Comparison of ENCODE assay signal across 8 cellular contexts in the genomic region with DNA sequence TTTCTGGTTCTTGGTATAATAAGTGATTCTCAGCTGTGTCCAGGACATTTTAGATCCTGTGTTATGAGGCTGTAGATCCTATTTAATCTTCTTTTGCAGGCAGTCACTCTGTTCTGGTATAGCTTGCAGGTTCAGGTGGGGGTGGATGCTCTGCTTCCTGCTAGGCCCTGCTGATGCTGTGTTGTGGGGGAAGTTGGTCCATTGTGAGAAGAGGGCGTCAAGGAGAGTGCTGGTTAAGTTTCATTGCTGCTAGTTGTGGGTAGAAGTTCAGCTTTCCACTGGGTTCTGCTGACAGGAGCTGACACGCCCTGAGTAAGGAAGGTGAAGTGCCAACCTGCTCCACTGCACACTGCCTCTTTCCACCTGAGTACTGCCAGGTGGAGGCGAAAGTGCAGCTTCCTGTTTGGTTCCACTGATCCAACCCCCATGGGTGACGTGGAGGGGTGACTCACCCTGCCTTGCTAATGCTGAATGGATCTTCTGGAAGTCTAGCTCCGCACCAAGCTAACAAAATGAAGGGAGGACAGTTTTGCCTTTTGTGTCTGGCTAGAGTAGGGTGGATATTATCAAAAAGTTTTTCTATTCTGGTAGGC. TPM values are rescaled to one million over a fixed set of nuclear protein-coding genes. Genes with fewer than 3 reads are reported as not detected.
A peak's percentile ranks its signal among the peaks of the same experiment; 100 is the strongest.
DNase-seq lines count a peak whose midpoint lies in the region; ATAC-seq, FAIRE-seq and TF ChIP-seq lines count a peak whose summit lies in the region.

No MANE protein-coding gene starts in this region.

- TF ChIP-seq POLR2A in H1 (IDR thresholded peaks at IDR 0.05; ENCODE audit: control extremely low read depth in 1 of 2, low read depth in 2 of 2, low read length in 2 of 2): no peak

- H3K56ac ChIP-seq in H1 (replicated peaks; ENCODE audit: insufficient read length, low read depth, low read length): no peak overlapping the region

- no peaks in the 10 kb centered on the region for H3K79me2 ChIP-seq in H1 (ENCODE audit: control insufficient read depth in 1 of 2, insufficient read depth in 2 of 2, low read length in 2 of 2)

- no peak overlapping the region for H3K4me2 ChIP-seq in H1 (ENCODE audit: insufficient read depth in 1 of 2, low read depth in 2 of 2, low read length in 2 of 2)

- DNase-seq in CD4-positive, alpha-beta T cell: peak; percentile 23 to 74 (median 64)
- DNase-seq in activated B cell treated with CpG ODN at 0.5 μM for 24 hours (no peak), H1 (ENCODE audit: low read depth in 1 of 2, low spot score in 2 of 2) (no peak), NCI-H526 treated with DMSO at 0.1 percent for 48 hours (lab: John Stamatoyannopoulos, UW) (no peak), DMS79 (lab: John Stamatoyannopoulos, UW) (no peak), NCI-H146 treated with DMSO at 0.1 percent for 48 hours (lab: John Stamatoyannopoulos, UW; ENCODE audit: unreplicated experiment) (no peak)
- peak; percentile 33 to 58 for DNase-seq in stimulated activated CD8-positive, alpha-beta memory T cell treated with anti-CD3 and anti-CD28 coated beads, Interleukin-7, amount 100 ng/mL, for 4 hours (ENCODE audit: low read depth in 2 of 2)

- H3K36me3 ChIP-seq in H1 (ENCODE audit: control insufficient read depth in 2 of 4, insufficient read depth in 4 of 4, low read length in 3 of 4): no peaks in the 10 kb centered on the region

- CTCF ChIA-PET in CD4-positive, alpha-beta T cell (lab: Charles Lee): interaction anchor here (1.1 to 1.4 kb wide), 2 partner anchors 15 to 44 kb away, joined by 3 to 7 read pairs; a partner anchor contains a TSS
- CTCF ChIA-PET in activated B cell treated with CpG ODN at 0.5 μM for 24 hours (lab: Charles Lee): interaction anchor here (0.8 kb wide), 1 partner anchor 15 kb away, joined by 3 read pairs; no protein-coding TSS in a partner anchor
- CTCF ChIA-PET in H1 (lab: Charles Lee; ENCODE audit: partially characterized antibody): interaction anchor here (0.5 to 1.6 kb wide), 4 partner anchors 14 to 298 kb away, joined by 3 to 14 read pairs (median 3); no protein-coding TSS in a partner anchor

- H3K23ac ChIP-seq in H1 (ENCODE audit: insufficient read length): no peak overlapping the region

- no peak for TF ChIP-seq CTCF in CD4-positive, alpha-beta T cell (IDR thresholded peaks at IDR 0.05)
- TF ChIP-seq CTCF in activated B cell treated with CpG ODN at 0.5 μM for 24 hours (IDR thresholded peaks at IDR 0.05): no peak
- TF ChIP-seq CTCF in H1 (IDR thresholded peaks at IDR 0.05; ENCODE audit: control extremely low read depth in 1 of 3, insufficient read depth in 1 of 3, low read depth in 1 of 3, low read length in 3 of 3): no peak

- no peak overlapping the region for H2AFZ ChIP-seq in H1 (ENCODE audit: low read length)

- H3K23me2 ChIP-seq in H1 (ENCODE audit: low read depth, low read length): no peaks in the 10 kb centered on the region

- H3K4me1 Mint-ChIP-seq in CD4-positive, alpha-beta T cell (ENCODE audit: low read depth): peaks cover 31% of the 10 kb centered on the region
- H3K4me1 Mint-ChIP-seq in activated B cell treated with CpG ODN at 0.5 μM for 24 hours: peaks cover 9% of the 10 kb centered on the region

- H2BK15ac ChIP-seq in H1 (ENCODE audit: low read length): 0 out of 2 replicates have a peak overlapping the region, but pooled peaks have one; percentile 41

- H3K18ac ChIP-seq in H1 (ENCODE audit: extremely low read depth, low read length): no peak overlapping the region

- no peak for TF ChIP-seq EP300 in H1 (IDR thresholded peaks at IDR 0.05; ENCODE audit: borderline replicate concordance in 1 of 2, low read depth in 2 of 2, low read length in 2 of 2)

- H3K4ac ChIP-seq in H1 (replicated peaks; ENCODE audit: insufficient read length, low read depth, low read length): no peak overlapping the region

- H4K91ac ChIP-seq in H1 (replicated peaks; ENCODE audit: insufficient read length, low read length): no peak overlapping the region

- no peaks in the 10 kb centered on the region for H4K20me1 ChIP-seq in H1 (replicated peaks in 1 of 2; ENCODE audit: control insufficient read depth in 1 of 2, insufficient read depth in 2 of 2, low read length in 2 of 2)

- no peak for FAIRE-seq in H1 (lab: Jason Lieb, UNC)

- no peak overlapping the region for H2BK120ac ChIP-seq in H1 (replicated peaks; ENCODE audit: low read depth, low read length)

- H3K4me3 ChIP-seq in H1 (ENCODE audit: extremely low read depth in 1 of 4, insufficient read depth in 2 of 4, low read depth in 3 of 4, low read length in 4 of 4): no peak overlapping the region

- H3K79me1 ChIP-seq in H1 (ENCODE audit: low read depth, low read length): no peaks in the 10 kb centered on the region

- no peaks in the 10 kb centered on the region for H3K27me3 Mint-ChIP-seq in CD4-positive, alpha-beta T cell
- no peaks in the 10 kb centered on the region for H3K27me3 Mint-ChIP-seq in activated B cell treated with CpG ODN at 0.5 μM for 24 hours

- H3K27me3 ChIP-seq in CD4-positive, alpha-beta T cell (ENCODE audit: control insufficient read depth, insufficient read depth, low read length): no peaks in the 10 kb centered on the region
- no peaks in the 10 kb centered on the region for H3K27me3 ChIP-seq in H1 (replicated peaks in 1 of 4; ENCODE audit: control insufficient read depth in 3 of 4, extremely low read depth in 1 of 4, insufficient read depth in 3 of 4, low read length in 3 of 4)

- H3K9ac ChIP-seq in H1 (replicated peaks in 1 of 4; ENCODE audit: extremely low read depth in 1 of 4, low read depth in 3 of 4, low read length in 3 of 4): no peak overlapping the region; a peak in 1 of 7 replicates

- 83% methylated on average over 5 of the region's 5 CpGs; no CpG with 5 or more reads in 1 of the 2 experiments for WGBS in H1 (ENCODE audit: extremely low coverage in 1 of 2, insufficient coverage in 1 of 2, insufficient read length in 1 of 2, insufficient replicate concordance in 2 of 2, low coverage in 1 of 2, low lambda C conversion rate in 2 of 2, missing lambda C conversion rate in 1 of 2), 2 experiments

- H3K14ac ChIP-seq in H1 (ENCODE audit: insufficient read length): no peak overlapping the region

- 0 out of 2 replicates have a peak overlapping the region, but pooled peaks have one; percentile 9 for H2BK12ac ChIP-seq in H1 (ENCODE audit: low read depth, low read length)

- no peaks in the 10 kb centered on the region for H3K9me3 ChIP-seq in CD4-positive, alpha-beta T cell (ENCODE audit: control insufficient read depth, low read length)
- no peaks in the 10 kb centered on the region for H3K9me3 ChIP-seq in H1 (ENCODE audit: insufficient read depth in 2 of 2, low read depth in 1 of 2, low read length in 1 of 2)

- H2AK5ac ChIP-seq in H1 (ENCODE audit: low read depth, low read length): 0 out of 2 replicates have a peak overlapping the region, but pooled peaks have one; percentile 28

- POLR2A ChIA-PET in CD4-positive, alpha-beta T cell (lab: Charles Lee): interaction anchor here (0.6 to 1.4 kb wide), 4 partner anchors 16 to 119 kb away, joined by 3 to 8 read pairs (median 5); a partner anchor contains a TSS
- POLR2A ChIA-PET in activated B cell treated with CpG ODN at 0.5 μM for 24 hours (lab: Charles Lee) (interaction anchor here (0.6 to 1.4 kb wide), 3 partner anchors 24 to 119 kb away, joined by 3 to 4 read pairs (median 4); a partner anchor contains a TSS), H1 (lab: Charles Lee; ENCODE audit: partially characterized antibody) (no interaction called here)

- peak overlapping the region; percentile 72 for H3K27ac Mint-ChIP-seq in CD4-positive, alpha-beta T cell
- H3K27ac Mint-ChIP-seq in activated B cell treated with CpG ODN at 0.5 μM for 24 hours: no peak overlapping the region

- H3K4me3 Mint-ChIP-seq in CD4-positive, alpha-beta T cell: no peak overlapping the region
- H3K4me3 Mint-ChIP-seq in activated B cell treated with CpG ODN at 0.5 μM for 24 hours: no peak overlapping the region

- H4K8ac ChIP-seq in H1 (ENCODE audit: extremely low read depth, insufficient read depth, low read length): no peak overlapping the region

- H4K5ac ChIP-seq in H1 (ENCODE audit: insufficient read length, low read depth, low read length): no peak overlapping the region

- H3K36me3 Mint-ChIP-seq in CD4-positive, alpha-beta T cell (ENCODE audit: low read depth): peaks cover 90% of the 10 kb centered on the region
- H3K36me3 Mint-ChIP-seq in activated B cell treated with CpG ODN at 0.5 μM for 24 hours (ENCODE audit: low read depth): no peaks in the 10 kb centered on the region

- H2BK20ac ChIP-seq in H1 (ENCODE audit: low read length): peak overlapping the region; percentile 44; the same call in 1 of the 2 replicates

- no peaks in the 10 kb centered on the region for H3K9me3 Mint-ChIP-seq in CD4-positive, alpha-beta T cell
- H3K9me3 Mint-ChIP-seq in activated B cell treated with CpG ODN at 0.5 μM for 24 hours: no peaks in the 10 kb centered on the region

- intact Hi-C loops in CD4-positive, alpha-beta T cell (cut with DNase I, micrococcal nuclease): no loop called here
- intact Hi-C loops in activated B cell treated with CpG ODN at 0.5 μM for 24 hours (cut with micrococcal nuclease): no loop called here

- no peak overlapping the region for H3K27ac ChIP-seq in CD4-positive, alpha-beta T cell (ENCODE audit: low read depth, low read length)
- H3K27ac ChIP-seq in H1 (ENCODE audit: low read depth, low read length): no peak overlapping the region

- H3K4me1 ChIP-seq in H1 (replicated peaks in 1 of 4; ENCODE audit: control insufficient read depth in 3 of 4, insufficient read depth in 4 of 4, low read length in 3 of 4): peaks cover 0 to 3% (median 0%) of the 10 kb centered on the region in 4 experiments; a peak in 2 of 7 replicates

- no peak overlapping the region for H2BK5ac ChIP-seq in H1 (ENCODE audit: low read depth, low read length)

- ATAC-seq in CD4-positive, alpha-beta T cell (ENCODE audit: poor library complexity): peak; percentile 99
- ATAC-seq in HG02642 (IDR thresholded peaks at IDR 0.05; ENCODE audit: poor library complexity, unreplicated experiment) (peak; percentile 71), activated B cell treated with CpG ODN at 0.5 μM for 24 hours (ENCODE audit: low read depth) (peak; percentile 52)

- TF ChIP-seq RAD21 in H1 (IDR thresholded peaks at IDR 0.05 in 1 of 2, conservative IDR thresholded peaks at IDR 0.05 in 1 of 2; ENCODE audit: low read depth in 2 of 2, low read length in 2 of 2): no peak

RNA-seq across cellular contexts. Expression of a gene that starts 16.3 kb away (rescaled TPM):
- 10 to 100 TPM; 45.3 to 46.5 TPM for total RNA-seq in CD4-positive, alpha-beta T cell
- 6.5 and 8.8 TPM in 2 replicates for total RNA-seq in activated B cell treated with CpG ODN at 0.5 μM for 24 hours
- total RNA-seq in H1 (2021; fragmentation: NEBNext Ultra II Directional; extraction: Animal tissue kit (Norgen Biotek cat#: 25700)): 8.1 and 9.1 TPM in 2 replicates
- 3.5 and 5.8 TPM in 2 replicates for polyA plus RNA-seq in H1 (2011; rRNA removed)
- 8.0 TPM for polyA plus RNA-seq in H1 (2011; cell fraction: cytosol; rRNA removed)
- 5.4 TPM for polyA plus RNA-seq in H1 (2011; cell fraction: nucleus; rRNA removed)
- polyA plus RNA-seq in H1 (2012, experiment 1 of 2): 6.3 to 11.2 TPM (median 7.8 TPM) in 4 replicates
- 2.0 TPM for polyA plus RNA-seq in H1 (2012, experiment 2 of 2)
- polyA plus RNA-seq in H1 (2013, experiment 1 of 2): 7.4 TPM
- 7.7 TPM for polyA plus RNA-seq in H1 (2013, experiment 2 of 2)
- polyA minus RNA-seq in H1 (2011; rRNA and poly(A)+ RNA removed): 2.9 and 3.4 TPM in 2 replicates
- polyA minus RNA-seq in H1 (2011; cell fraction: cytosol; rRNA and poly(A)+ RNA removed): 1.8 TPM
- polyA minus RNA-seq in H1 (2011; cell fraction: nucleus; rRNA and poly(A)+ RNA removed): 8.4 TPM

RNA-seq across cellular contexts. Expression of a gene that starts 16.7 kb away (rescaled TPM):
- 10 to 100 TPM; 31.3 to 32.8 TPM for total RNA-seq in CD4-positive, alpha-beta T cell
- 59.7 and 60.1 TPM in 2 replicates for total RNA-seq in activated B cell treated with CpG ODN at 0.5 μM for 24 hours
- 18.6 and 18.9 TPM in 2 replicates for total RNA-seq in H1 (2021; fragmentation: NEBNext Ultra II Directional; extraction: Animal tissue kit (Norgen Biotek cat#: 25700))
- 3.0 and 5.0 TPM in 2 replicates for polyA plus RNA-seq in H1 (2011; rRNA removed)
- 5.2 TPM for polyA plus RNA-seq in H1 (2011; cell fraction: cytosol; rRNA removed)
- 1.6 TPM for polyA plus RNA-seq in H1 (2011; cell fraction: nucleus; rRNA removed)
- 12.7 to 20.2 TPM (median 14.0 TPM) in 4 replicates for polyA plus RNA-seq in H1 (2012, experiment 1 of 2)
- polyA plus RNA-seq in H1 (2012, experiment 2 of 2): 5.3 TPM
- 10.6 TPM for polyA plus RNA-seq in H1 (2013, experiment 1 of 2)
- 10.6 TPM for polyA plus RNA-seq in H1 (2013, experiment 2 of 2)
- 10.8 and 11.0 TPM in 2 replicates for polyA minus RNA-seq in H1 (2011; rRNA and poly(A)+ RNA removed)
- 6.9 TPM for polyA minus RNA-seq in H1 (2011; cell fraction: cytosol; rRNA and poly(A)+ RNA removed)
- polyA minus RNA-seq in H1 (2011; cell fraction: nucleus; rRNA and poly(A)+ RNA removed): 6.9 TPM

RNA-seq across cellular contexts. Expression of a gene that starts 43.5 kb away (rescaled TPM):
- 10 to 100 TPM; 25.2 to 25.3 TPM for total RNA-seq in CD4-positive, alpha-beta T cell
- total RNA-seq in activated B cell treated with CpG ODN at 0.5 μM for 24 hours: 15.7 and 19.4 TPM in 2 replicates
- total RNA-seq in H1 (2021; fragmentation: NEBNext Ultra II Directional; extraction: Animal tissue kit (Norgen Biotek cat#: 25700)): 38.1 and 44.1 TPM in 2 replicates
- polyA plus RNA-seq in H1 (2011; rRNA removed): 5.1 and 9.1 TPM in 2 replicates
- polyA plus RNA-seq in H1 (2011; cell fraction: cytosol; rRNA removed): 11.3 TPM
- 7.5 TPM for polyA plus RNA-seq in H1 (2011; cell fraction: nucleus; rRNA removed)
- 5.7 to 14.7 TPM (median 6.9 TPM) in 4 replicates for polyA plus RNA-seq in H1 (2012, experiment 1 of 2)
- 1.7 TPM for polyA plus RNA-seq in H1 (2012, experiment 2 of 2)
- 17.0 TPM for polyA plus RNA-seq in H1 (2013, experiment 1 of 2)
- 16.3 TPM for polyA plus RNA-seq in H1 (2013, experiment 2 of 2)
- 7.9 and 9.4 TPM in 2 replicates for polyA minus RNA-seq in H1 (2011; rRNA and poly(A)+ RNA removed)
- polyA minus RNA-seq in H1 (2011; cell fraction: cytosol; rRNA and poly(A)+ RNA removed): 12.3 TPM
- polyA minus RNA-seq in H1 (2011; cell fraction: nucleus; rRNA and poly(A)+ RNA removed): 23.1 TPM

Comparison
In these comparisons a context has a peak if more than half of its experiments do, and no peak if none do; other contexts are left out.
1. DNase-seq: peak in CD4-positive, alpha-beta T cell (10 of 10) and stimulated activated CD8-positive, alpha-beta memory T cell treated with anti-CD3 and anti-CD28 coated beads, Interleukin-7, amount 100 ng/mL, for 4 hours (2 of 2); none in activated B cell treated with CpG ODN at 0.5 μM for 24 hours (single experiment), H1 (0 of 2), NCI-H526 treated with DMSO at 0.1 percent for 48 hours (single experiment), DMS79 (single experiment) and NCI-H146 treated with DMSO at 0.1 percent for 48 hours (single experiment).
2. Peak in every context shown above with its lines, with median percentiles within 50 percentile points of each other: ATAC-seq.